Comparison of ENCODE assay signal across 34 cellular contexts in genomic region chr1:226471467-226471866, GRCh38.
"Had no signal": no experiment of that assay in that cellular context is flagged by ENCODE, and none has a peak within 500 bp of the region (broad histone marks: within the 10 kb centered on the region; RNA-seq: fewer than 3 reads in every experiment).

No MANE protein-coding gene starts in this region.

- H3K4me1 ChIP-seq: adrenal gland, body of pancreas, breast epithelium had no signal

- H3K9me3 ChIP-seq: adrenal gland, body of pancreas, breast epithelium had no signal

- H3K27ac ChIP-seq: adrenal gland, body of pancreas, brain microvascular endothelial cell, breast epithelium, VCaP had no signal

- FAIRE-seq: astrocyte, TTC549 had no signal

- ATAC-seq: activated CD8-positive, alpha-beta T cell treated with anti-CD3 and anti-CD28 coated beads for 36 hours; activated naive CD4-positive, alpha-beta T cell treated with anti-CD3 and anti-CD28 coated beads, Interleukin-2, amount 50 U/mL, for 72 hours; activated T-cell treated with anti-CD3 and anti-CD28 coated beads, Interleukin-2, amount 50 U/mL, for 4 hours; activated T-cell treated with anti-CD3 and anti-CD28 coated beads, Interleukin-2, amount 50 U/mL, for 72 hours; activated T-helper 17 cell treated with anti-CD3 and anti-CD28 coated beads, Interleukin-2, amount 50 U/mL, for 72 hours; body of pancreas had no signal

- H3K4me3 ChIP-seq: adrenal gland, body of pancreas, breast epithelium had no signal

- H3K36me3 ChIP-seq: adrenal gland, brain microvascular endothelial cell, breast epithelium had no signal

- H3K27me3 ChIP-seq: adrenal gland, body of pancreas, breast epithelium had no signal

- DNase-seq: activated B cell treated with CpG ODN at 0.5 μM for 24 hours; activated CD4-positive, alpha-beta memory T cell treated with anti-CD3 and anti-CD28 coated beads for 36 hours; activated CD4-positive, alpha-beta T cell treated with anti-CD3 and anti-CD28 coated beads for 4 hours; activated CD4-positive, alpha-beta T cell treated with anti-CD3 and anti-CD28 coated beads, Interleukin-2, amount 10 ng/mL, durations not matched to agents 24 days and 14 days; activated CD4-positive, alpha-beta T cell treated with anti-CD3 and anti-CD28 coated beads, Interleukin-2, amount 50 U/mL, for 1 hour; activated CD4-positive, alpha-beta T cell treated with anti-CD3 and anti-CD28 coated beads, Interleukin-2, amount 50 U/mL, for 4 hours; activated CD4-positive, CD25-positive, alpha-beta regulatory T cell treated with anti-CD3 and anti-CD28 coated beads, Interleukin-2, amount 50 U/mL, for 72 hours; activated CD8-positive, alpha-beta memory T cell treated with anti-CD3 and anti-CD28 coated beads, Interleukin-2, amount 50 U/mL, for 4 hours; activated CD8-positive, alpha-beta T cell treated with anti-CD3 and anti-CD28 coated beads for 36 hours; activated effector memory CD4-positive, alpha-beta T cell treated with anti-CD3 and anti-CD28 coated beads, Interleukin-2, amount 50 U/mL, for 16 hours; activated gamma-delta T cell treated with Interleukin-2 at 50 U/mL for 16 hours; activated naive CD4-positive, alpha-beta T cell; activated naive CD4-positive, alpha-beta T cell treated with anti-CD3 and anti-CD28 coated beads for 36 hours; activated naive CD4-positive, alpha-beta T cell treated with anti-CD3 and anti-CD28 coated beads, Interleukin-2, amount 50 U/mL, for 16 hours; activated naive CD8-positive, alpha-beta T cell treated with anti-CD3 and anti-CD28 coated beads for 36 hours; activated T-cell treated with anti-CD3 and anti-CD28 coated beads for 4 hours; activated T-cell treated with anti-CD3 and anti-CD28 coated beads, Interleukin-2, amount 50 U/mL, for 1 hour; activated T-cell treated with anti-CD3 and anti-CD28 coated beads, Interleukin-2, amount 50 U/mL, for 4 hours; activated T-cell treated with anti-CD3 and anti-CD28 coated beads, Interleukin-2, amount 50 U/mL, for 72 hours; adrenal gland; amniotic stem cell; aorta; body of pancreas; brain microvascular endothelial cell; caudate nucleus; T-helper 1 cell; T-helper 2 cell; T-helper 9 cell had no signal
